9 cellular contexts compared by ENCODE assay signal in genomic region chr16:51431517-51432241, GRCh38.
DNase-seq lines count a peak whose midpoint lies in the region; ATAC-seq and TF ChIP-seq lines count a peak whose summit lies in the region.
"Had no signal": no experiment of that assay in that cellular context is flagged by ENCODE, and none has a peak within 500 bp of the region (broad histone marks: within the 10 kb centered on the region; RNA-seq: fewer than 3 reads in every experiment).

No MANE protein-coding gene starts in this region.

- TF ChIP-seq CTCF in GM13977 (IDR thresholded peaks at IDR 0.05; ENCODE audit: extremely low read depth, insufficient read depth, missing control alignments): no peak

- H3K27ac ChIP-seq in cingulate gyrus (ENCODE audit: low read depth, low read length): peak overlapping the region; percentile 6

- DNase-seq in COLO829 (ENCODE audit: low spot score) (peak; percentile 33), NCI-H2107 (lab: John Stamatoyannopoulos, UW) (peak; percentile 36), myocyte (ENCODE audit: low read depth) (peak; percentile 80), GM13977 (ENCODE audit: low spot score) (no peak), GM19240 (ENCODE audit: insufficient read length, low spot score) (no peak), NCI-H1092 treated with DMSO at 0.1 percent for 48 hours (lab: John Stamatoyannopoulos, UW) (no peak)
- DNase-seq: NCI-H524 had no signal

- in situ Hi-C loops in GM13977 (cut with MboI; ENCODE audit: low pct_unique_long_range_greater_than_20kb, low sequenced_read_pairs, unreplicated experiment): no loop called here

- ATAC-seq in GM21528 (IDR thresholded peaks at IDR 0.05; ENCODE audit: low FRiP score, unreplicated experiment): no peak

Comparison
In these comparisons a context has a peak if more than half of its experiments do, and no peak if none do; other contexts are left out.
1. DNase-seq: peak in COLO829 (single experiment), NCI-H2107 (single experiment) and myocyte (single experiment); none in GM13977 (single experiment), GM19240 (single experiment) and NCI-H1092 treated with DMSO at 0.1 percent for 48 hours (single experiment).